10 cellular contexts compared by ENCODE assay signal in genomic region chr16:73049051-73049910, GRCh38. TPM values are rescaled to one million over a fixed set of nuclear protein-coding genes. Genes with fewer than 3 reads are reported as not detected.
DNase-seq lines count a peak whose midpoint lies in the region; ATAC-seq and TF ChIP-seq lines count a peak whose summit lies in the region.
"Had no signal": no experiment of that assay in that cellular context is flagged by ENCODE, and none has a peak within 500 bp of the region (broad histone marks: within the 10 kb centered on the region; RNA-seq: fewer than 3 reads in every experiment).

No MANE protein-coding gene starts in this region.

- H4K91ac ChIP-seq in trophoblast cell (ENCODE audit: low read depth, low read length), result peak overlapping the region; percentile 60

- H3K18ac ChIP-seq in trophoblast cell (ENCODE audit: low read length), result peak overlapping the region; percentile 82

- no peaks in the 10 kb centered on the region for H3K9me3 ChIP-seq in CD4-positive, alpha-beta memory T cell (ENCODE audit: control insufficient read depth in 1 of 2, low read length in 2 of 2)
- no peaks in the 10 kb centered on the region for H3K9me3 ChIP-seq in trophoblast cell (ENCODE audit: insufficient read depth, low read depth, low read length)

- peak overlapping the region; percentile 66 for H2BK5ac ChIP-seq in trophoblast cell (ENCODE audit: low read depth, low read length, poor library complexity)

- peak overlapping the region in 5 of 8 donors; percentile 11 to 62 (median 32) for H3K4me3 Mint-ChIP-seq in CD4-positive, alpha-beta memory T cell
- H3K4me3 Mint-ChIP-seq: central memory CD8-positive, alpha-beta T cell had no signal

- H3K9ac ChIP-seq in trophoblast cell (ENCODE audit: low read length), result no peak overlapping the region

- POLR2A ChIA-PET in CD4-positive, alpha-beta memory T cell (lab: Charles Lee; ENCODE audit: partially characterized antibody), result no interaction called here

- no peak overlapping the region for H2AFZ ChIP-seq in trophoblast cell (ENCODE audit: insufficient read depth, low read length, poor library complexity)

- no CpG with 5 or more reads among the region's 13 CpGs for WGBS in trophoblast cell (ENCODE audit: extremely low coverage, insufficient coverage, insufficient read length)

- no peak overlapping the region for H4K12ac ChIP-seq in trophoblast cell (ENCODE audit: low read depth, low read length)

- H3K4me3 ChIP-seq in CD4-positive, alpha-beta memory T cell (ENCODE audit: low read length in 2 of 2), result no peak overlapping the region
- H3K4me3 ChIP-seq in foreskin fibroblast (ENCODE audit: low read depth in 1 of 2, low read length in 2 of 2), result peak overlapping the region; percentile 72 to 80
- no peak overlapping the region for H3K4me3 ChIP-seq in trophoblast cell (ENCODE audit: low read depth, low read length)

- H2BK12ac ChIP-seq in trophoblast cell (ENCODE audit: low read length), result peak overlapping the region; percentile 46

- intact Hi-C loops in CD4-positive, alpha-beta memory T cell (cut with micrococcal nuclease), result no loop called here

- no peaks in the 10 kb centered on the region for H3K9me3 Mint-ChIP-seq in CD4-positive, alpha-beta memory T cell

- no peak for ATAC-seq in activated CD4-positive, CD25-positive, alpha-beta regulatory T cell treated with anti-CD3 and anti-CD28 coated beads, Interleukin-2, amount 50 U/mL, for 24 hours
- ATAC-seq in HG03095 (IDR thresholded peaks at IDR 0.05; ENCODE audit: unreplicated experiment), result no peak

- peak overlapping the region; percentile 49 for H3K14ac ChIP-seq in trophoblast cell (ENCODE audit: low read length)

- TF ChIP-seq CTCF in foreskin fibroblast (IDR thresholded peaks at IDR 0.05; ENCODE audit: low read depth, low read length), result no peak
- no peak for TF ChIP-seq CTCF in GM10266 (IDR thresholded peaks at IDR 0.05; ENCODE audit: control insufficient read depth, insufficient read depth, low read depth, missing control alignments)

- H2BK120ac ChIP-seq in trophoblast cell (ENCODE audit: insufficient read depth, low read length, poor library complexity), result peak overlapping the region; percentile 68

- H3K36me3 Mint-ChIP-seq in CD4-positive, alpha-beta memory T cell, result no peaks in the 10 kb centered on the region

- no peaks in the 10 kb centered on the region for H3K4me1 ChIP-seq in CD4-positive, alpha-beta memory T cell (ENCODE audit: insufficient read depth, low read length)
- H3K4me1 ChIP-seq in trophoblast cell (ENCODE audit: control insufficient read depth in 1 of 2, insufficient read depth in 2 of 2, low read length in 2 of 2), result peaks cover 28 to 32% of the 10 kb centered on the region in 2 experiments

- peak overlapping the region; percentile 90 for H3K4me2 ChIP-seq in trophoblast cell (ENCODE audit: low read length)

- peak overlapping the region; percentile 81 for H3K4ac ChIP-seq in trophoblast cell (ENCODE audit: low read depth, low read length)

- H4K8ac ChIP-seq in trophoblast cell (ENCODE audit: low read depth, low read length), result peak overlapping the region; percentile 33

- DNase-seq in CD4-positive, alpha-beta memory T cell, result no peak
- DNase-seq in RKO (ENCODE audit: low spot score), result peak; percentile 19
- no peak for DNase-seq in foreskin fibroblast
- DNase-seq in trophoblast cell, result no peak
- DNase-seq in GM10266 (ENCODE audit: extremely low spot score), result no peak
- DNase-seq in NCI-H345 treated with DMSO at 0.1 percent for 48 hours (lab: John Stamatoyannopoulos, UW; ENCODE audit: unreplicated experiment), result no peak
- DNase-seq: T-helper 2 cell had no signal

- H3K27ac ChIP-seq in CD4-positive, alpha-beta memory T cell (ENCODE audit: low read depth, low read length), result no peak overlapping the region
- H3K27ac ChIP-seq in trophoblast cell (ENCODE audit: low read depth, low read length), result peak overlapping the region; percentile 97

- CTCF ChIA-PET in CD4-positive, alpha-beta memory T cell (lab: Charles Lee; ENCODE audit: partially characterized antibody), result no interaction called here

- H3K79me2 ChIP-seq in trophoblast cell (ENCODE audit: control insufficient read depth, insufficient read depth, low read length, poor library complexity), result peaks cover 38% of the 10 kb centered on the region

- H3K27me3 Mint-ChIP-seq in CD4-positive, alpha-beta memory T cell, result peaks cover 22 to 31% of the 10 kb centered on the region in 2 donors

- H3K36me3 ChIP-seq in CD4-positive, alpha-beta memory T cell (ENCODE audit: insufficient read depth, low read length), result no peaks in the 10 kb centered on the region
- no peaks in the 10 kb centered on the region for H3K36me3 ChIP-seq in trophoblast cell (ENCODE audit: control insufficient read depth in 1 of 2, insufficient read depth in 2 of 2, low read length in 2 of 2)

- H3K23ac ChIP-seq in trophoblast cell (ENCODE audit: low read length), result no peak overlapping the region

- peaks cover 4% of the 10 kb centered on the region for H3K27me3 ChIP-seq in CD4-positive, alpha-beta memory T cell (ENCODE audit: insufficient read depth, low read length)
- no peaks in the 10 kb centered on the region for H3K27me3 ChIP-seq in trophoblast cell (ENCODE audit: insufficient read depth, low read length)

- H2AK5ac ChIP-seq in trophoblast cell (ENCODE audit: low read length), result no peak overlapping the region

- H3K79me1 ChIP-seq in trophoblast cell (ENCODE audit: low read length), result peaks cover 46% of the 10 kb centered on the region

- H3K4me1 Mint-ChIP-seq in CD4-positive, alpha-beta memory T cell, result peaks cover 0 to 5% (median 2%) of the 10 kb centered on the region in 4 donors
- H3K4me1 Mint-ChIP-seq: central memory CD8-positive, alpha-beta T cell had no signal

- H3K27ac Mint-ChIP-seq in CD4-positive, alpha-beta memory T cell, result no peak overlapping the region

RNA-seq across cellular contexts. Expression of gene ZFHX3, which starts 1.4 kb away (rescaled TPM):
- total RNA-seq in CD4-positive, alpha-beta memory T cell, result under 1 TPM; 0.69 to 0.99 TPM
- polyA plus RNA-seq in CD4-positive, alpha-beta memory T cell, result under 1 TPM; 0.01 to 0.03 TPM
- polyA plus RNA-seq in trophoblast cell (2013), result 36.4 and 36.5 TPM in 2 replicates

Comparison
In these comparisons a context has a peak if more than half of its experiments do, and no peak if none do; other contexts are left out.
1. H3K4me3 ChIP-seq: peak in foreskin fibroblast (2 of 2); none in CD4-positive, alpha-beta memory T cell (0 of 2) and trophoblast cell (single experiment).